In the genomic region with DNA sequence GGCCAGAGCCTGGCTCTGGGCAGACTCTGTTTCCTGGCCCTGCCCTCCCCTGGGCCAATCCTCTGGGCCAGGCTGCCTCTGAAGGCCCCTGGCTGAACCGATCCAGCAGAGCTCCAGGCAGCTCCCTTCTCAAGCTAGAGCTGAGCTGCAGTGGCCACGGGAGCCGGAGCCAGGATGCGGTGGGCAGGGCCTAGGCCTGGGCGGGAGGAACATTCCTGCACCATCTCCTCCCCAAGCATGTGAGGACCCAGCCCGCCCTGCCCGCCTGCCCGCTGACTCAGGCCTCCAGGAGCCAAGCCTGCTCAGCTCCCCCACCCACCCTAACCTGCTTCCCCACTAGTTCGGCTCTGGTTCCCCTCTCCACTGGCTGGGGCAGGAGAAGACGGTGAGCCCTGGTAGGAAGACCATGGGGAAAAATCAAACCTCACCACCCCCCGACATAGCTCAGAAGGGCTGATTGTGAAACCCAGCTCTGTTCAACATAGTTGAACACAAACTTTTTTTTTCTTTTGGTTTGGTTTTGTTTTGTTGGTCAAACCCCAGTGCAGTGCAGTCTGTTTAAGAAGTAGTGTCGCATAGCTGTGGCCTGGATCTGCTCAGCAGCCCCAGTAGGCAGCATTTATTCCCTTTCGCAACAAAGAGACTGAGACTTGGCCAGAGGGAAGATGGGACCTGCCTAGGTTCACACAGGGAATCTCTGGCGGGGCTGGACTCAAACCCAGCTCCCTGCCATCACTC, we compare ENCODE assay signal across 1 cellular context.
TF ChIP-seq lines count a peak whose summit lies in the region.

No MANE protein-coding gene starts in this region.

TF ChIP-seq in SK-N-SH, 30 proteins besides CTCF, POLR2A, EP300 and RAD21 (continued from another document):
- no peak for TF ChIP-seq USF1 (IDR thresholded peaks at IDR 0.05; ENCODE audit: borderline replicate concordance, low read depth)
- TF ChIP-seq MEF2A (IDR thresholded peaks at IDR 0.05; ENCODE audit: borderline replicate concordance, low read depth): no peak
- TF ChIP-seq RXRA (IDR thresholded peaks at IDR 0.05; ENCODE audit: borderline replicate concordance, low read depth): no peak
- TF ChIP-seq, protein P1, sequence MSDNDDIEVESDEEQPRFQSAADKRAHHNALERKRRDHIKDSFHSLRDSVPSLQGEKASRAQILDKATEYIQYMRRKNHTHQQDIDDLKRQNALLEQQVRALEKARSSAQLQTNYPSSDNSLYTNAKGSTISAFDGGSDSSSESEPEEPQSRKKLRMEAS (IDR thresholded peaks at IDR 0.05; ENCODE audit: low read depth): peak; percentile 73
- TF ChIP-seq FOSL2 (IDR thresholded peaks at IDR 0.05; ENCODE audit: borderline replicate concordance, low read depth): peak; percentile 38; the same call in 1 of the 2 replicates
- no peak for TF ChIP-seq SIN3A (IDR thresholded peaks at IDR 0.05; ENCODE audit: borderline replicate concordance, low read depth, low read length)
- TF ChIP-seq RCOR1 (IDR thresholded peaks at IDR 0.05; ENCODE audit: low read length): no peak
- TF ChIP-seq TAF1 (IDR thresholded peaks at IDR 0.05; ENCODE audit: borderline replicate concordance, low read depth, low read length): peak; percentile 72; the same call in 1 of the 2 replicates
- no peak for TF ChIP-seq FOXJ3 (CRISPR knock-in tag; IDR thresholded peaks at IDR 0.05)
